8 cellular contexts compared by ENCODE assay signal in genomic region chr14:104724981-104725771, GRCh38. TPM values are rescaled to one million over a fixed set of nuclear protein-coding genes. Genes with fewer than 3 reads are reported as not detected.
DNase-seq lines count a peak whose midpoint lies in the region; ATAC-seq and TF ChIP-seq lines count a peak whose summit lies in the region.

No MANE protein-coding gene starts in this region.

- no peaks in the 10 kb centered on the region for H3K9me3 Mint-ChIP-seq in nephron progenitor cell

- peak; percentile 42 for TF ChIP-seq CTCF in fibroblast of the aortic adventitia (IDR thresholded peaks at IDR 0.05; ENCODE audit: insufficient read depth, low read length)
- TF ChIP-seq CTCF in nephron progenitor cell (IDR thresholded peaks at IDR 0.05), result peak; percentile 41

- H3K27ac Mint-ChIP-seq in nephron progenitor cell, result no peak overlapping the region

- peak; percentile 24 for DNase-seq in NCI-H82 (lab: John Stamatoyannopoulos, UW)
- DNase-seq in NCI-H82 treated with DMSO at 0.1 percent for 48 hours (lab: John Stamatoyannopoulos, UW; ENCODE audit: unreplicated experiment), result no peak
- DNase-seq in SW 1271 (lab: John Stamatoyannopoulos, UW), result peak; percentile 21 to 33
- DNase-seq in fibroblast of the aortic adventitia (ENCODE audit: low read depth), result peak; percentile 27
- DNase-seq in nephron progenitor cell, result peak; percentile 63
- DNase-seq in NCI-H2171 (lab: John Stamatoyannopoulos, UW), result no peak
- DNase-seq in T-helper 9 cell, result no peak

- no peaks in the 10 kb centered on the region for H3K36me3 Mint-ChIP-seq in nephron progenitor cell (ENCODE audit: low read depth)

- no peak for ATAC-seq in HG02678 (IDR thresholded peaks at IDR 0.05; ENCODE audit: unreplicated experiment)

- peak overlapping the region; percentile 84 for H3K4me3 Mint-ChIP-seq in nephron progenitor cell

- H3K27me3 Mint-ChIP-seq in nephron progenitor cell (ENCODE audit: low read depth, poor library complexity), result peaks cover 23% of the 10 kb centered on the region

- peaks cover 17% of the 10 kb centered on the region for H3K4me1 Mint-ChIP-seq in nephron progenitor cell

- H3K4me3 ChIP-seq in fibroblast of the aortic adventitia (ENCODE audit: low read depth, low read length), result peak overlapping the region; percentile 64

RNA-seq across cellular contexts. Expression of gene ADSS1, which starts 1.1 kb away (rescaled TPM):
- total RNA-seq in fibroblast of the aortic adventitia (ENCODE audit: low replicate concordance), result 0.65 and 4.8 TPM in 2 replicates

RNA-seq across cellular contexts. Expression of gene SIVA1, which starts 27.8 kb away (rescaled TPM):
- total RNA-seq in fibroblast of the aortic adventitia (ENCODE audit: low replicate concordance), result 79.4 and 87.3 TPM in 2 replicates

RNA-seq across cellular contexts. Expression of gene INF2, which starts 35.8 kb away (rescaled TPM):
- total RNA-seq in fibroblast of the aortic adventitia (ENCODE audit: low replicate concordance), result 38.3 and 64.0 TPM in 2 replicates

Comparison
In these comparisons a context has a peak if more than half of its experiments do, and no peak if none do; other contexts are left out.
1. DNase-seq: peak in NCI-H82 (single experiment), SW 1271 (2 of 2), fibroblast of the aortic adventitia (single experiment) and nephron progenitor cell (single experiment); none in NCI-H82 treated with DMSO at 0.1 percent for 48 hours (single experiment), NCI-H2171 (single experiment) and T-helper 9 cell (single experiment).